ENCODE assay signal across 13 cellular contexts in genomic region chr15:35691176-35691761, GRCh38.
DNase-seq lines count a peak whose midpoint lies in the region; ATAC-seq and TF ChIP-seq lines count a peak whose summit lies in the region.
"Had no signal": no experiment of that assay in that cellular context is flagged by ENCODE, and none has a peak within 500 bp of the region (broad histone marks: within the 10 kb centered on the region; RNA-seq: fewer than 3 reads in every experiment).

No MANE protein-coding gene starts in this region.

- no peaks in the 10 kb centered on the region for H3K9me2 ChIP-seq in SK-N-SH

- no peak overlapping the region for H3K4me2 ChIP-seq in SK-N-SH

- ATAC-seq in SK-N-SH treated with all-trans-retinoic acid at 6 μM for 48 hours = no peak
- ATAC-seq in right cardiac atrium = peak; percentile 65 to 74
- ATAC-seq in GM19035 (IDR thresholded peaks at IDR 0.05; ENCODE audit: unreplicated experiment) = no peak
- ATAC-seq: activated naive CD4-positive, alpha-beta T cell treated with anti-CD3 and anti-CD28 coated beads, Interleukin-2, amount 50 U/mL, for 72 hours had no signal

- TF ChIP-seq EP300 in SK-N-SH (IDR thresholded peaks at IDR 0.05; ENCODE audit: borderline replicate concordance in 1 of 2, low read depth in 1 of 2, low read length in 1 of 2) = no peak

- H3K36me3 ChIP-seq in SK-N-SH (replicated peaks in 1 of 2; ENCODE audit: control insufficient read depth in 1 of 2, insufficient read depth in 2 of 2, low read length in 1 of 2) (no peaks in the 10 kb centered on the region), prostate gland (no peaks in the 10 kb centered on the region), uterus (no peaks in the 10 kb centered on the region)

- no peaks in the 10 kb centered on the region for H3K79me2 ChIP-seq in SK-N-SH (ENCODE audit: insufficient read depth)

- H3K27ac ChIP-seq in SK-N-SH (ENCODE audit: low read depth in 2 of 2, low read length in 1 of 2) (peak overlapping the region in 1 of 2 experiments; percentile 2; a peak in 1 of 4 replicates), right cardiac atrium (ENCODE audit: low read length) (peak overlapping the region; percentile 93), prostate gland (peak overlapping the region; percentile 17 to 34), uterus (peak overlapping the region; percentile 81 to 83)

- H3K27me3 ChIP-seq in SK-N-SH (ENCODE audit: insufficient read depth) (no peaks in the 10 kb centered on the region), right cardiac atrium (ENCODE audit: control insufficient read depth, insufficient read depth) (no peaks in the 10 kb centered on the region), prostate gland (replicated peaks; ENCODE audit: insufficient read depth) (no peaks in the 10 kb centered on the region), uterus (no peaks in the 10 kb centered on the region)

- POLR2A ChIA-PET in SK-N-SH (lab: Yijun Ruan, JAX) = no interaction called here

- DNase-seq in SK-N-SH = no peak
- DNase-seq in right cardiac atrium = no peak
- DNase-seq in prostate gland (ENCODE audit: low spot score) = no peak
- DNase-seq in uterus = no peak
- no peak for DNase-seq in erythroblast (lab: John Stamatoyannopoulos, UW)
- no peak for DNase-seq in activated CD8-positive, alpha-beta memory T cell treated with anti-CD3 and anti-CD28 coated beads for 24 hours
- DNase-seq: CD4-positive, alpha-beta T cell; NCI-H2081; posterior cingulate gyrus; RPMI8226 had no signal

- CTCF ChIA-PET in SK-N-SH (lab: Yijun Ruan, JAX) = no interaction called here

- no peaks in the 10 kb centered on the region for H3K9me3 ChIP-seq in SK-N-SH
- no peaks in the 10 kb centered on the region for H3K9me3 ChIP-seq in right cardiac atrium (ENCODE audit: control insufficient read depth, low read length)
- no peaks in the 10 kb centered on the region for H3K9me3 ChIP-seq in prostate gland
- no peaks in the 10 kb centered on the region for H3K9me3 ChIP-seq in uterus

- no peak for TF ChIP-seq CTCF in SK-N-SH (IDR thresholded peaks at IDR 0.05)
- TF ChIP-seq CTCF in prostate gland (IDR thresholded peaks at IDR 0.05) = no peak
- no peak for TF ChIP-seq CTCF in uterus (IDR thresholded peaks at IDR 0.05)

- H3K4me3 ChIP-seq in SK-N-SH (ENCODE audit: low read depth in 2 of 2, low read length in 1 of 2) (no peak overlapping the region), right cardiac atrium (ENCODE audit: low read length) (no peak overlapping the region), prostate gland (no peak overlapping the region), uterus (no peak overlapping the region)

- no peak overlapping the region for H3K9ac ChIP-seq in SK-N-SH

- H3K4me1 ChIP-seq in SK-N-SH (ENCODE audit: control insufficient read depth in 1 of 2, insufficient read depth in 2 of 2, low read depth in 1 of 2, low read length in 1 of 2) (peaks cover 0 to under 1% of the 10 kb centered on the region in 2 experiments; a peak in 2 of 4 replicates), right cardiac atrium (ENCODE audit: control insufficient read depth, insufficient read depth, low read length) (peaks cover 5% of the 10 kb centered on the region), prostate gland (replicated peaks) (no peaks in the 10 kb centered on the region), uterus (peaks cover 5 to 12% of the 10 kb centered on the region in 2 donors)

- WGBS in SK-N-SH (ENCODE audit: low lambda C conversion rate) = 95% methylated on average over 4 of the region's 4 CpGs
- 51% methylated on average over 4 of the region's 4 CpGs for WGBS in right cardiac atrium
- WGBS in prostate gland = 67% methylated on average over 4 of the region's 4 CpGs

- H3F3A ChIP-seq in SK-N-SH (replicated peaks; ENCODE audit: insufficient read depth) = peaks cover 11% of the 10 kb centered on the region

- TF ChIP-seq RAD21 in SK-N-SH (IDR thresholded peaks at IDR 0.05; ENCODE audit: low read length) = no peak

- H2AFZ ChIP-seq in SK-N-SH (ENCODE audit: low read depth) = no peak overlapping the region

- no peak for TF ChIP-seq POLR2A in prostate gland (IDR thresholded peaks at IDR 0.05)
- no peak for TF ChIP-seq POLR2A in uterus (IDR thresholded peaks at IDR 0.05)
- no peak for TF ChIP-seq POLR2A in erythroblast (IDR thresholded peaks at IDR 0.05; ENCODE audit: low read length)

- intact Hi-C loops in right cardiac atrium (cut with DNase I) (no loop called here), prostate gland (cut with DNase I) (loop anchor here (10.0 kb wide), 1 partner anchor 1414 kb away; the partner anchor contains the start of gene MEIS2), uterus (cut with DNase I; ENCODE audit: low total_unique reads) (no loop called here)

- H4K20me1 ChIP-seq in SK-N-SH (ENCODE audit: insufficient read depth) = no peaks in the 10 kb centered on the region

TF ChIP-seq in SK-N-SH treated with all-trans-retinoic acid at 6 μM for 48 hours, 23 proteins besides CTCF, POLR2A, EP300 and RAD21:
- TF ChIP-seq ISL1 (CRISPR knock-in tag; IDR thresholded peaks at IDR 0.05) (no peak), ZNF8 (CRISPR knock-in tag; IDR thresholded peaks at IDR 0.05) (peak; percentile 33; the same call in 1 of the 2 replicates)
TF ChIP-seq in SK-N-SH treated with all-trans-retinoic acid at 6 μM for 48 hours: peak in this region for 1.

TF ChIP-seq in SK-N-SH, 30 proteins besides CTCF, POLR2A, EP300 and RAD21 (continues in another document):
- no peak for TF ChIP-seq FOSL2 (IDR thresholded peaks at IDR 0.05; ENCODE audit: borderline replicate concordance, low read depth)
- TF ChIP-seq REST (IDR thresholded peaks at IDR 0.05; ENCODE audit: low read depth, low read length) = no peak
- TF ChIP-seq GABPA (IDR thresholded peaks at IDR 0.05; ENCODE audit: low read depth) = no peak
- TF ChIP-seq TAF1 (IDR thresholded peaks at IDR 0.05; ENCODE audit: borderline replicate concordance, low read depth, low read length) = no peak
- TF ChIP-seq, protein P1, sequence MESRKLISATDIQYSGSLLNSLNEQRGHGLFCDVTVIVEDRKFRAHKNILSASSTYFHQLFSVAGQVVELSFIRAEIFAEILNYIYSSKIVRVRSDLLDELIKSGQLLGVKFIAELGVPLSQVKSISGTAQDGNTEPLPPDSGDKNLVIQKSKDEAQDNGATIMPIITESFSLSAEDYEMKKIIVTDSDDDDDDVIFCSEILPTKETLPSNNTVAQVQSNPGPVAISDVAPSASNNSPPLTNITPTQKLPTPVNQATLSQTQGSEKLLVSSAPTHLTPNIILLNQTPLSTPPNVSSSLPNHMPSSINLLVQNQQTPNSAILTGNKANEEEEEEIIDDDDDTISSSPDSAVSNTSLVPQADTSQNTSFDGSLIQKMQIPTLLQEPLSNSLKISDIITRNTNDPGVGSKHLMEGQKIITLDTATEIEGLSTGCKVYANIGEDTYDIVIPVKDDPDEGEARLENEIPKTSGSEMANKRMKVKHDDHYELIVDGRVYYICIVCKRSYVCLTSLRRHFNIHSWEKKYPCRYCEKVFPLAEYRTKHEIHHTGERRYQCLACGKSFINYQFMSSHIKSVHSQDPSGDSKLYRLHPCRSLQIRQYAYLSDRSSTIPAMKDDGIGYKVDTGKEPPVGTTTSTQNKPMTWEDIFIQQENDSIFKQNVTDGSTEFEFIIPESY (IDR thresholded peaks at IDR 0.05; ENCODE audit: borderline replicate concordance, low read depth) = no peak
- TF ChIP-seq, protein P2, sequence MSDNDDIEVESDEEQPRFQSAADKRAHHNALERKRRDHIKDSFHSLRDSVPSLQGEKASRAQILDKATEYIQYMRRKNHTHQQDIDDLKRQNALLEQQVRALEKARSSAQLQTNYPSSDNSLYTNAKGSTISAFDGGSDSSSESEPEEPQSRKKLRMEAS (IDR thresholded peaks at IDR 0.05; ENCODE audit: low read depth) = no peak
- no peak for TF ChIP-seq NFIC (IDR thresholded peaks at IDR 0.05; ENCODE audit: borderline replicate concordance)
- no peak for TF ChIP-seq TEAD4 (IDR thresholded peaks at IDR 0.05; ENCODE audit: borderline replicate concordance, insufficient read depth)
- TF ChIP-seq TCF12 (IDR thresholded peaks at IDR 0.05) = no peak
- TF ChIP-seq ELF1 (IDR thresholded peaks at IDR 0.05) = no peak
- TF ChIP-seq SMC3 (IDR thresholded peaks at IDR 0.05; ENCODE audit: low read depth, low read length) = no peak
- no peak for TF ChIP-seq MEF2A (IDR thresholded peaks at IDR 0.05; ENCODE audit: borderline replicate concordance, low read depth)
- no peak for TF ChIP-seq CHD2 (IDR thresholded peaks at IDR 0.05; ENCODE audit: low read length, partially characterized antibody)
- TF ChIP-seq IRF3 (IDR thresholded peaks at IDR 0.05; ENCODE audit: low read depth, low read length) = no peak

Comparison
In these comparisons a context has a peak if more than half of its experiments do, and no peak if none do; other contexts are left out.
1. ATAC-seq: peak in right cardiac atrium (2 of 2); none in SK-N-SH treated with all-trans-retinoic acid at 6 μM for 48 hours (single experiment) and GM19035 (single experiment).